In the genomic region with DNA sequence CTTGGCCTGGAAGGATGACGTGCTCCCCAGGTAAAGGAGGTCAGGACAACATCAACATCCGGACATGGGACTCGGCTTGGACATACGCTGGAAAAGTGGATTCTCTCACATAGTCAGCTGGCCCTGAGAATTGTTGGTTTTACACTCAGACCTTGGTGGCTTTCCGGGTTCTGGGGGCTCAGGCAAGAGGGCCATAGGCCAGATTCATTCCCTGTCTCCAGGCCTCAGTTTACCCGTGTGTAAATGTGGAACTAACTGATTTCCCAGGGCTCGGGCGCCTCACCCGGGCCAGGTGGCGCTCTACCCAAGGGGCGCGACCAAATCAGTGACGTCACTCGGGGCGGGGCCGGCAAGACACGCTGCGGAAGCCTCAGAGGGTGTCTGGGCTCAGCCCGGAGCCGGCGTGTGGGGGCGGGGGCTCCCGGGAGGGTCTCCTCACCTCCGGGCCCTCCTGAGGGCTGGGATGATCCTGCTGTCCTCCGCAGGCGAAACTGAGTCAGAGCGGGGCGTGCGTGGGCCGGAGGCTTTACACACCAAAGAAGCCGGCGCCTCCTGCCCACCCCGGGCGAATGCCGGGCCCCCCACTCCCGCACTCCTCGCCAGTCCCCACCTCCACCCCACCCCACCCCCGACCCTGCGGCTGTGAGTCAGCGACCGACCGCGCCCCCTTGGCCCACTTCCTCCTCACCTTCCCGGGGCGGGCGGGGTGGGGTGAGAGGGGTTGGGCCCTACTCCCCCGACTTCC, we compare ENCODE assay signal across 1 cellular context.
A peak's percentile ranks its signal among the peaks of the same experiment; 100 is the strongest.
TF ChIP-seq lines count a peak whose summit lies in the region.

No MANE protein-coding gene starts in this region.

TF ChIP-seq in K562, 482 proteins besides CTCF, POLR2A, EP300 and RAD21 (continued from another document and continues in another):
- TF ChIP-seq ZMIZ1 (IDR thresholded peaks at IDR 0.05; ENCODE audit: low read depth in 2 of 2, low read length in 2 of 2) (no peak), ZBTB34 (CRISPR knock-in tag; IDR thresholded peaks at IDR 0.05) (no peak), POLR2G (IDR thresholded peaks at IDR 0.05; ENCODE audit: low read depth, low read length) (peak; percentile 89), THRAP3 (IDR thresholded peaks at IDR 0.05; ENCODE audit: borderline replicate concordance) (no peak), ZNF133 (CRISPR knock-in tag; IDR thresholded peaks at IDR 0.05) (no peak), RBM34 (IDR thresholded peaks at IDR 0.05; ENCODE audit: borderline replicate concordance, insufficient read depth, low read length) (no peak), ETS1 (conservative IDR thresholded peaks at IDR 0.05; ENCODE audit: control insufficient read depth, low read depth, low read length) (peak; percentile 71; the same call in 1 of the 2 replicates), CEBPB (tag; IDR thresholded peaks at IDR 0.05) (no peak), ZC3H11A (IDR thresholded peaks at IDR 0.05; ENCODE audit: low read depth, low read length) (no peak), ZNF785 (CRISPR knock-in tag; IDR thresholded peaks at IDR 0.05) (no peak), NRF1 (conservative IDR thresholded peaks at IDR 0.05 in 1 of 2, IDR thresholded peaks at IDR 0.05 in 1 of 2) (peak; percentile 25 to 53; a peak in 3 of 4 replicates), NEUROD1 (IDR thresholded peaks at IDR 0.05; ENCODE audit: borderline replicate concordance, low read depth, low read length, partially characterized antibody) (peak; percentile 17), ELF1 (tag; IDR thresholded peaks at IDR 0.05) (peak; percentile 90), NCOA6 (IDR thresholded peaks at IDR 0.05) (no peak), CCNT2 (IDR thresholded peaks at IDR 0.05; ENCODE audit: borderline replicate concordance, extremely low read depth, insufficient read length, low read depth, low read length) (peak; percentile 89), ELF2 (CRISPR knock-in tag; IDR thresholded peaks at IDR 0.05) (0 out of 2 replicates have a peak, but pooled peaks have one; percentile 48), ETS2 (tag; IDR thresholded peaks at IDR 0.05; ENCODE audit: borderline replicate concordance, poor library complexity, severe bottlenecking) (no peak), HEY1 (CRISPR knock-in tag; IDR thresholded peaks at IDR 0.05; ENCODE audit: borderline replicate concordance) (no peak), MCM5 (IDR thresholded peaks at IDR 0.05; ENCODE audit: low read depth) (no peak), MEF2D (tag; conservative IDR thresholded peaks at IDR 0.05; ENCODE audit: low read depth) (no peak), L3MBTL2 (IDR thresholded peaks at IDR 0.05) (peak; percentile 58), HNRNPL (IDR thresholded peaks at IDR 0.05; ENCODE audit: low read depth, low read length) (0 out of 2 replicates have a peak, but pooled peaks have one; percentile 51), RBM15 (IDR thresholded peaks at IDR 0.05; ENCODE audit: insufficient read depth, low read length) (no peak), CGGBP1 (CRISPR knock-in tag; IDR thresholded peaks at IDR 0.05) (no peak), NCOA4 (IDR thresholded peaks at IDR 0.05; ENCODE audit: partially characterized antibody) (no peak), HNRNPK (IDR thresholded peaks at IDR 0.05; ENCODE audit: low read depth, low read length, poor library complexity, severe bottlenecking) (no peak), ZNF696 (CRISPR knock-in tag; conservative IDR thresholded peaks at IDR 0.05) (no peak)
- TF ChIP-seq, protein P1, sequence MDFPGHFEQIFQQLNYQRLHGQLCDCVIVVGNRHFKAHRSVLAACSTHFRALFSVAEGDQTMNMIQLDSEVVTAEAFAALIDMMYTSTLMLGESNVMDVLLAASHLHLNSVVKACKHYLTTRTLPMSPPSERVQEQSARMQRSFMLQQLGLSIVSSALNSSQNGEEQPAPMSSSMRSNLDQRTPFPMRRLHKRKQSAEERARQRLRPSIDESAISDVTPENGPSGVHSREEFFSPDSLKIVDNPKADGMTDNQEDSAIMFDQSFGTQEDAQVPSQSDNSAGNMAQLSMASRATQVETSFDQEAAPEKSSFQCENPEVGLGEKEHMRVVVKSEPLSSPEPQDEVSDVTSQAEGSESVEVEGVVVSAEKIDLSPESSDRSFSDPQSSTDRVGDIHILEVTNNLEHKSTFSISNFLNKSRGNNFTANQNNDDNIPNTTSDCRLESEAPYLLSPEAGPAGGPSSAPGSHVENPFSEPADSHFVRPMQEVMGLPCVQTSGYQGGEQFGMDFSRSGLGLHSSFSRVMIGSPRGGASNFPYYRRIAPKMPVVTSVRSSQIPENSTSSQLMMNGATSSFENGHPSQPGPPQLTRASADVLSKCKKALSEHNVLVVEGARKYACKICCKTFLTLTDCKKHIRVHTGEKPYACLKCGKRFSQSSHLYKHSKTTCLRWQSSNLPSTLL (IDR thresholded peaks at IDR 0.05): no peak
- TF ChIP-seq, protein P2, sequence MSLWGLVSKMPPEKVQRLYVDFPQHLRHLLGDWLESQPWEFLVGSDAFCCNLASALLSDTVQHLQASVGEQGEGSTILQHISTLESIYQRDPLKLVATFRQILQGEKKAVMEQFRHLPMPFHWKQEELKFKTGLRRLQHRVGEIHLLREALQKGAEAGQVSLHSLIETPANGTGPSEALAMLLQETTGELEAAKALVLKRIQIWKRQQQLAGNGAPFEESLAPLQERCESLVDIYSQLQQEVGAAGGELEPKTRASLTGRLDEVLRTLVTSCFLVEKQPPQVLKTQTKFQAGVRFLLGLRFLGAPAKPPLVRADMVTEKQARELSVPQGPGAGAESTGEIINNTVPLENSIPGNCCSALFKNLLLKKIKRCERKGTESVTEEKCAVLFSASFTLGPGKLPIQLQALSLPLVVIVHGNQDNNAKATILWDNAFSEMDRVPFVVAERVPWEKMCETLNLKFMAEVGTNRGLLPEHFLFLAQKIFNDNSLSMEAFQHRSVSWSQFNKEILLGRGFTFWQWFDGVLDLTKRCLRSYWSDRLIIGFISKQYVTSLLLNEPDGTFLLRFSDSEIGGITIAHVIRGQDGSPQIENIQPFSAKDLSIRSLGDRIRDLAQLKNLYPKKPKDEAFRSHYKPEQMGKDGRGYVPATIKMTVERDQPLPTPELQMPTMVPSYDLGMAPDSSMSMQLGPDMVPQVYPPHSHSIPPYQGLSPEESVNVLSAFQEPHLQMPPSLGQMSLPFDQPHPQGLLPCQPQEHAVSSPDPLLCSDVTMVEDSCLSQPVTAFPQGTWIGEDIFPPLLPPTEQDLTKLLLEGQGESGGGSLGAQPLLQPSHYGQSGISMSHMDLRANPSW (CRISPR knock-in tag; IDR thresholded peaks at IDR 0.05): 0 out of 2 replicates have a peak, but pooled peaks have one; percentile 77
- TF ChIP-seq, protein P3, sequence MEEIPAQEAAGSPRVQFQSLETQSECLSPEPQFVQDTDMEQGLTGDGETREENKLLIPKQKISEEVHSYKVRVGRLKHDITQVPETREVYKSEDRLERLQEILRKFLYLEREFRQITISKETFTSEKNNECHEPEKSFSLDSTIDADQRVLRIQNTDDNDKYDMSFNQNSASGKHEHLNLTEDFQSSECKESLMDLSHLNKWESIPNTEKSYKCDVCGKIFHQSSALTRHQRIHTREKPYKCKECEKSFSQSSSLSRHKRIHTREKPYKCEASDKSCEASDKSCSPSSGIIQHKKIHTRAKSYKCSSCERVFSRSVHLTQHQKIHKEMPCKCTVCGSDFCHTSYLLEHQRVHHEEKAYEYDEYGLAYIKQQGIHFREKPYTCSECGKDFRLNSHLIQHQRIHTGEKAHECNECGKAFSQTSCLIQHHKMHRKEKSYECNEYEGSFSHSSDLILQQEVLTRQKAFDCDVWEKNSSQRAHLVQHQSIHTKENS (CRISPR knock-in tag; IDR thresholded peaks at IDR 0.05): no peak
- TF ChIP-seq, protein P4, sequence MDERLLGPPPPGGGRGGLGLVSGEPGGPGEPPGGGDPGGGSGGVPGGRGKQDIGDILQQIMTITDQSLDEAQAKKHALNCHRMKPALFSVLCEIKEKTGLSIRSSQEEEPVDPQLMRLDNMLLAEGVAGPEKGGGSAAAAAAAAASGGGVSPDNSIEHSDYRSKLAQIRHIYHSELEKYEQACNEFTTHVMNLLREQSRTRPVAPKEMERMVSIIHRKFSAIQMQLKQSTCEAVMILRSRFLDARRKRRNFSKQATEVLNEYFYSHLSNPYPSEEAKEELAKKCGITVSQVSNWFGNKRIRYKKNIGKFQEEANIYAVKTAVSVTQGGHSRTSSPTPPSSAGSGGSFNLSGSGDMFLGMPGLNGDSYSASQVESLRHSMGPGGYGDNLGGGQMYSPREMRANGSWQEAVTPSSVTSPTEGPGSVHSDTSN (CRISPR knock-in tag; IDR thresholded peaks at IDR 0.05; ENCODE audit: low read depth): no peak
- TF ChIP-seq, protein P4 (tag; conservative IDR thresholded peaks at IDR 0.05; ENCODE audit: low read depth): no peak
- TF ChIP-seq, protein P5, sequence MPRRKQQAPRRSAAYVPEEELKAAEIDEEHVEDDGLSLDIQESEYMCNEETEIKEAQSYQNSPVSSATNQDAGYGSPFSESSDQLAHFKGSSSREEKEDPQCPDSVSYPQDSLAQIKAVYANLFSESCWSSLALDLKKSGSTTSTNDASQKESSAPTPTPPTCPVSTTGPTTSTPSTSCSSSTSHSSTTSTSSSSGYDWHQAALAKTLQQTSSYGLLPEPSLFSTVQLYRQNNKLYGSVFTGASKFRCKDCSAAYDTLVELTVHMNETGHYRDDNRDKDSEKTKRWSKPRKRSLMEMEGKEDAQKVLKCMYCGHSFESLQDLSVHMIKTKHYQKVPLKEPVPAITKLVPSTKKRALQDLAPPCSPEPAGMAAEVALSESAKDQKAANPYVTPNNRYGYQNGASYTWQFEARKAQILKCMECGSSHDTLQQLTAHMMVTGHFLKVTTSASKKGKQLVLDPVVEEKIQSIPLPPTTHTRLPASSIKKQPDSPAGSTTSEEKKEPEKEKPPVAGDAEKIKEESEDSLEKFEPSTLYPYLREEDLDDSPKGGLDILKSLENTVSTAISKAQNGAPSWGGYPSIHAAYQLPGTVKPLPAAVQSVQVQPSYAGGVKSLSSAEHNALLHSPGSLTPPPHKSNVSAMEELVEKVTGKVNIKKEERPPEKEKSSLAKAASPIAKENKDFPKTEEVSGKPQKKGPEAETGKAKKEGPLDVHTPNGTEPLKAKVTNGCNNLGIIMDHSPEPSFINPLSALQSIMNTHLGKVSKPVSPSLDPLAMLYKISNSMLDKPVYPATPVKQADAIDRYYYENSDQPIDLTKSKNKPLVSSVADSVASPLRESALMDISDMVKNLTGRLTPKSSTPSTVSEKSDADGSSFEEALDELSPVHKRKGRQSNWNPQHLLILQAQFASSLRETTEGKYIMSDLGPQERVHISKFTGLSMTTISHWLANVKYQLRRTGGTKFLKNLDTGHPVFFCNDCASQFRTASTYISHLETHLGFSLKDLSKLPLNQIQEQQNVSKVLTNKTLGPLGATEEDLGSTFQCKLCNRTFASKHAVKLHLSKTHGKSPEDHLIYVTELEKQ (CRISPR knock-in tag; IDR thresholded peaks at IDR 0.05): no peak
- TF ChIP-seq, protein P6, sequence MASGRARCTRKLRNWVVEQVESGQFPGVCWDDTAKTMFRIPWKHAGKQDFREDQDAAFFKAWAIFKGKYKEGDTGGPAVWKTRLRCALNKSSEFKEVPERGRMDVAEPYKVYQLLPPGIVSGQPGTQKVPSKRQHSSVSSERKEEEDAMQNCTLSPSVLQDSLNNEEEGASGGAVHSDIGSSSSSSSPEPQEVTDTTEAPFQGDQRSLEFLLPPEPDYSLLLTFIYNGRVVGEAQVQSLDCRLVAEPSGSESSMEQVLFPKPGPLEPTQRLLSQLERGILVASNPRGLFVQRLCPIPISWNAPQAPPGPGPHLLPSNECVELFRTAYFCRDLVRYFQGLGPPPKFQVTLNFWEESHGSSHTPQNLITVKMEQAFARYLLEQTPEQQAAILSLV (tag; IDR thresholded peaks at IDR 0.05): no peak
